In genomic region chr11:123577081-123577598, GRCh38 we compare ENCODE assay signal across 8 cellular contexts.
DNase-seq lines count a peak whose midpoint lies in the region; ATAC-seq and TF ChIP-seq lines count a peak whose summit lies in the region.

No MANE protein-coding gene starts in this region.

- ATAC-seq in HG02623 (IDR thresholded peaks at IDR 0.05; ENCODE audit: unreplicated experiment) (peak; percentile 47), HG03571 (IDR thresholded peaks at IDR 0.05; ENCODE audit: unreplicated experiment) (no peak)

- DNase-seq in NCI-H2227 treated with DMSO at 0.1 percent for 48 hours (lab: John Stamatoyannopoulos, UW): peak; percentile 21
- peak; percentile 21 to 48 for DNase-seq in activated CD8-positive, alpha-beta memory T cell treated with anti-CD3 and anti-CD28 coated beads for 1 hour (ENCODE audit: extremely low read depth in 1 of 2, low read depth in 1 of 2)
- DNase-seq in dermis blood vessel endothelial cell: peak; percentile 74
- peak; percentile 58 to 76 for DNase-seq in lung microvascular endothelial cell (ENCODE audit: low read depth in 2 of 2)
- peak; percentile 31 to 42 for DNase-seq in stimulated activated CD8-positive, alpha-beta memory T cell treated with anti-CD3 and anti-CD28 coated beads, Interleukin-15, amount 100 ng/mL, for 48 hours (ENCODE audit: low read depth in 2 of 2)

- peak; percentile 96 for TF ChIP-seq CTCF in GM12872 (IDR thresholded peaks at IDR 0.05; ENCODE audit: insufficient read depth, low read depth, low read length)

Comparison
In these comparisons a context has a peak if more than half of its experiments do, and no peak if none do; other contexts are left out.
1. DNase-seq: peak in every context shown above with its lines; median percentile 74 in dermis blood vessel endothelial cell; 67 in lung microvascular endothelial cell; 36 in stimulated activated CD8-positive, alpha-beta memory T cell treated with anti-CD3 and anti-CD28 coated beads, Interleukin-15, amount 100 ng/mL, for 48 hours; 34 in activated CD8-positive, alpha-beta memory T cell treated with anti-CD3 and anti-CD28 coated beads for 1 hour; 21 in NCI-H2227 treated with DMSO at 0.1 percent for 48 hours.